In the genomic region with DNA sequence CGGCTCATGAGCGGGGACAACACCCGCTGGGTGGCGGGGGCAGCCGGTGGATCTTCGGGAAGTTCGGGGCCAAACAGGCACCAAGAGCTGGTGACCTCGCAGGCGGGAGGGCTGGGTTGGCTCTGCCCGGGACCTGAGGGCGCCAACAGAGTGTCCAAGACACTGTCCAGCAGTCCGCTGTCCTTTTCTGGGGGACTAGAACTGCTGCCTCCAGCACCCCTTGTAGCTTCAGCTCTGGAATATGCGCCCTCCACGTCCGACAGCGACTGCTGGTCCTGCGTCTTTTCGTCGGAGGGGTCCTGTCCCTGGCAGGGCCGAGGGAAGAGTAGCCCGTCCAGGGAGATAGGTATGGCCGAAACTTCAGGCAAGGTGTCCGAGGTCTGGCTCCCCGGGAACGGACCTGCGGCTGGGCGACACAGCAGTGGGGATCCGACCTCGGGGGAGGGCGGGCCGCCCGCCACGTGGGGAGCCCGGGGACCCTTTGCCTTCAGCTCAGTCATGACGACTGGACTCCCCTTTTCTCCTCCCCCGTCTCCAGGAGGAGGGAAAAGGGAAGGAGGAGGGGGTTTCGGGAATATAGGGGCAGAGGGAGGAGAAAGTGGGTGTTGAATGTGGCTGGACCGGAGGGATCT, we compare ENCODE assay signal across 10 cellular contexts. TPM values are rescaled to one million over a fixed set of nuclear protein-coding genes. Genes with fewer than 3 reads are reported as not detected.
DNase-seq lines count a peak whose midpoint lies in the region; ATAC-seq, FAIRE-seq and TF ChIP-seq lines count a peak whose summit lies in the region.
"Had no signal": no experiment of that assay in that cellular context is flagged by ENCODE, and none has a peak within 500 bp of the region (broad histone marks: within the 10 kb centered on the region; RNA-seq: fewer than 3 reads in every experiment).

No MANE protein-coding gene starts in this region.

- no peak overlapping the region for H3K4ac ChIP-seq in neuronal stem cell (ENCODE audit: low read length)

- no peaks in the 10 kb centered on the region; the same call in 2 of the 3 replicates for H3K9me3 ChIP-seq in A549
- H3K9me3 ChIP-seq in Peyer's patch, result no peaks in the 10 kb centered on the region
- H3K9me3 ChIP-seq in neuronal stem cell (replicated peaks in 1 of 2; ENCODE audit: control insufficient read depth in 2 of 2, insufficient read depth in 1 of 2, low read depth in 1 of 2, low read length in 2 of 2), result no peaks in the 10 kb centered on the region

- H3K27me3 ChIP-seq in Peyer's patch (peaks cover 0 to 9% of the 10 kb centered on the region in 2 donors), neuronal stem cell (ENCODE audit: control insufficient read depth in 3 of 3, insufficient read depth in 3 of 3, low read depth in 1 of 3, low read length in 3 of 3) (peaks cover 31 to 79% (median 43%) of the 10 kb centered on the region in 3 experiments)

- H4K8ac ChIP-seq in neuronal stem cell (ENCODE audit: low read depth, low read length), result no peak overlapping the region

- H3K4me1 ChIP-seq in A549, result 0 out of 3 replicates have a peak, but pooled peaks cover 6% of the 10 kb centered on the region
- no peaks in the 10 kb centered on the region for H3K4me1 ChIP-seq in Peyer's patch
- peaks cover 3 to 10% of the 10 kb centered on the region in 2 donors for H3K4me1 ChIP-seq in neuronal stem cell (ENCODE audit: control insufficient read depth in 2 of 2, insufficient read depth in 1 of 2, low read depth in 1 of 2, low read length in 2 of 2)

- peak overlapping the region; percentile 63 for H2AK5ac ChIP-seq in neuronal stem cell (ENCODE audit: low read depth, low read length)

- no peak for TF ChIP-seq EP300 in A549 (IDR thresholded peaks at IDR 0.05)

- H3K4me2 ChIP-seq in A549, result peak overlapping the region; percentile 88
- peak overlapping the region; percentile 93 for H3K4me2 ChIP-seq in neuronal stem cell (ENCODE audit: insufficient read depth, low read length, poor library complexity, severe bottlenecking)

- peak overlapping the region; percentile 76 for H3K18ac ChIP-seq in neuronal stem cell (ENCODE audit: low read length)

- peak overlapping the region; percentile 58 for H2BK12ac ChIP-seq in neuronal stem cell (ENCODE audit: low read length)

- DNase-seq in A549 (ENCODE audit: low read depth in 1 of 2, low spot score in 1 of 2), result no peak
- no peak for DNase-seq in Peyer's patch
- no peak for DNase-seq in left ventricle myocardium superior
- peak; percentile 3 for DNase-seq in neuronal stem cell (ENCODE audit: low spot score)
- no peak for DNase-seq in ACHN
- DNase-seq in T-helper 9 cell, result no peak
- no peak for DNase-seq in NCI-H146 (lab: John Stamatoyannopoulos, UW)
- DNase-seq: effector memory CD8-positive, alpha-beta T cell had no signal

- POLR2A ChIA-PET in A549 (lab: Yijun Ruan, JAX), result no interaction called here

- no peak for TF ChIP-seq CTCF in A549 (IDR thresholded peaks at IDR 0.05)
- no peak for TF ChIP-seq CTCF in Peyer's patch (IDR thresholded peaks at IDR 0.05)

- CTCF ChIA-PET in A549 (lab: Yijun Ruan, JAX), result no interaction called here

- H3K27ac ChIP-seq in A549 (no peak overlapping the region), Peyer's patch (peak overlapping the region in 2 of 4 donors; percentile 32 to 60), neuronal stem cell (replicated peaks; ENCODE audit: low read length) (no peak overlapping the region)

- H2BK5ac ChIP-seq in neuronal stem cell (ENCODE audit: low read length), result no peak overlapping the region

- TF ChIP-seq POLR2A in A549 (IDR thresholded peaks at IDR 0.05; ENCODE audit: low read length) (no peak), Peyer's patch (IDR thresholded peaks at IDR 0.05) (no peak)

- intact Hi-C loops in left ventricle myocardium superior (cut with micrococcal nuclease), result loop anchor here (10.0 kb wide), 1 partner anchor 94 kb away; no protein-coding TSS in a partner anchor

- H2BK15ac ChIP-seq in neuronal stem cell (ENCODE audit: low read length), result no peak overlapping the region

- in situ Hi-C loops in ACHN (cut with HindIII; ENCODE audit: low pct_ligation_motif_present, low pct_unique_long_range_greater_than_20kb, low sequenced_read_pairs), result no loop called here

- H3K4me3 ChIP-seq in A549 (peak overlapping the region; percentile 47; the same call in 2 of the 3 replicates), Peyer's patch (peak overlapping the region; percentile 24 to 56 (median 42)), neuronal stem cell (ENCODE audit: low read length in 2 of 2) (peak overlapping the region in 1 of 2 donors; percentile 79)

- ATAC-seq in A549 (peak; percentile 27 to 48; a peak in 3 of 6 replicates), left ventricle myocardium superior (peak; percentile 37), GM21381 (IDR thresholded peaks at IDR 0.05; ENCODE audit: unreplicated experiment) (no peak)
- ATAC-seq: effector memory CD8-positive, alpha-beta T cell had no signal

- TF ChIP-seq RAD21 in A549 (conservative IDR thresholded peaks at IDR 0.05 in 1 of 2, IDR thresholded peaks at IDR 0.05 in 1 of 2), result no peak

- H2AFZ ChIP-seq in neuronal stem cell (ENCODE audit: low read length), result peak overlapping the region; percentile 87

- FAIRE-seq in A549 (lab: Jason Lieb, UNC), result no peak

- H2BK120ac ChIP-seq in neuronal stem cell (ENCODE audit: low read depth, low read length), result no peak overlapping the region

- H3K79me1 ChIP-seq in neuronal stem cell (ENCODE audit: low read depth, low read length), result peaks cover 2% of the 10 kb centered on the region

- H3K9ac ChIP-seq in neuronal stem cell (ENCODE audit: low read depth, low read length, poor library complexity), result no peak overlapping the region

- H3K14ac ChIP-seq in neuronal stem cell (ENCODE audit: low read length), result peak overlapping the region; percentile 56

- peak overlapping the region; percentile 95 for H3K23ac ChIP-seq in neuronal stem cell (ENCODE audit: low read depth, low read length, poor library complexity)

- no peaks in the 10 kb centered on the region for H3K36me3 ChIP-seq in Peyer's patch
- H3K36me3 ChIP-seq in neuronal stem cell (replicated peaks in 1 of 2; ENCODE audit: control insufficient read depth in 2 of 2, insufficient read depth in 2 of 2, low read length in 2 of 2), result no peaks in the 10 kb centered on the region

- H4K91ac ChIP-seq in neuronal stem cell (ENCODE audit: low read depth, low read length, poor library complexity), result no peak overlapping the region

- WGBS in A549 (ENCODE audit: missing lambda C conversion rate), result no CpG with 5 or more reads among the region's 38 CpGs
- WGBS in neuronal stem cell (ENCODE audit: extremely low coverage in 2 of 2, insufficient read length in 2 of 2, insufficient replicate concordance in 1 of 2), 2 donors, result no CpG with 5 or more reads among the region's 38 CpGs

TF ChIP-seq in A549, 52 proteins besides CTCF, POLR2A, EP300 and RAD21 (continues in another document):
- TF ChIP-seq ZSCAN20 (CRISPR knock-in tag; IDR thresholded peaks at IDR 0.05), result no peak
- no peak for TF ChIP-seq FOSB (CRISPR knock-in tag; IDR thresholded peaks at IDR 0.05)
- no peak for TF ChIP-seq EHMT2 (IDR thresholded peaks at IDR 0.05; ENCODE audit: low read depth)
- no peak for TF ChIP-seq ZC3H11A (IDR thresholded peaks at IDR 0.05)
- TF ChIP-seq, protein P1, sequence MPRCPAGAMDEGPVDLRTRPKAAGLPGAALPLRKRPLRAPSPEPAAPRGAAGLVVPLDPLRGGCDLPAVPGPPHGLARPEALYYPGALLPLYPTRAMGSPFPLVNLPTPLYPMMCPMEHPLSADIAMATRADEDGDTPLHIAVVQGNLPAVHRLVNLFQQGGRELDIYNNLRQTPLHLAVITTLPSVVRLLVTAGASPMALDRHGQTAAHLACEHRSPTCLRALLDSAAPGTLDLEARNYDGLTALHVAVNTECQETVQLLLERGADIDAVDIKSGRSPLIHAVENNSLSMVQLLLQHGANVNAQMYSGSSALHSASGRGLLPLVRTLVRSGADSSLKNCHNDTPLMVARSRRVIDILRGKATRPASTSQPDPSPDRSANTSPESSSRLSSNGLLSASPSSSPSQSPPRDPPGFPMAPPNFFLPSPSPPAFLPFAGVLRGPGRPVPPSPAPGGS (IDR thresholded peaks at IDR 0.05), result no peak
- TF ChIP-seq, protein P2, sequence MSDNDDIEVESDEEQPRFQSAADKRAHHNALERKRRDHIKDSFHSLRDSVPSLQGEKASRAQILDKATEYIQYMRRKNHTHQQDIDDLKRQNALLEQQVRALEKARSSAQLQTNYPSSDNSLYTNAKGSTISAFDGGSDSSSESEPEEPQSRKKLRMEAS (IDR thresholded peaks at IDR 0.05), result no peak
- no peak for TF ChIP-seq MYC (IDR thresholded peaks at IDR 0.05; ENCODE audit: borderline replicate concordance, low read length)
- TF ChIP-seq RARB (CRISPR knock-in tag; IDR thresholded peaks at IDR 0.05), result no peak
- no peak for TF ChIP-seq TP53 (CRISPR knock-in tag; IDR thresholded peaks at IDR 0.05)
- no peak for TF ChIP-seq ESRRA (IDR thresholded peaks at IDR 0.05; ENCODE audit: borderline replicate concordance, low read length)
- TF ChIP-seq HEYL (CRISPR knock-in tag; IDR thresholded peaks at IDR 0.05), result no peak

RNA-seq across cellular contexts. Expression of gene PGR, which starts 0.9 kb away (rescaled TPM):
- polyA plus RNA-seq in A549 (2011; rRNA removed) (not detected in 2 replicates), A549 (2017; fragmentation: RNase III; extraction: RNeasy Plus Mini Kit Qiagen cat#74134 plus additional on column Dnase treatment) (not detected in 3 replicates)
- polyA plus RNA-seq in A549 (2012; cell fraction: cytosol; rRNA removed), result not detected in 2 replicates
- polyA plus RNA-seq in A549 (2012; cell fraction: nucleus; rRNA removed), result not detected in 2 replicates
- not detected in 2 replicates for polyA minus RNA-seq in A549 (2011; rRNA and poly(A)+ RNA removed)
- total RNA-seq in Peyer's patch (1 to 10 TPM in 2 of 4 donors, under 1 TPM in 2; 0.35 to 1.7 (median 0.86) TPM), left ventricle myocardium superior (8.2 TPM)
- under 0.01 TPM for polyA plus RNA-seq in neuronal stem cell (2013, experiment 1 of 2)
- polyA plus RNA-seq in neuronal stem cell (2013, experiment 2 of 2), result under 0.01 TPM
- total RNA-seq: M059J had no signal
